1 cellular context compared by ENCODE assay signal in genomic region chr20:62799036-62799435, GRCh38.
A peak's percentile ranks its signal among the peaks of the same experiment; 100 is the strongest.
TF ChIP-seq lines count a peak whose summit lies in the region.

No MANE protein-coding gene starts in this region.

TF ChIP-seq in K562, 482 proteins besides CTCF, POLR2A, EP300 and RAD21:
- TF ChIP-seq ATF1 (CRISPR knock-in tag; IDR thresholded peaks at IDR 0.05) (no peak), ATF1 (tag; IDR thresholded peaks at IDR 0.05) (no peak), ZNF79 (CRISPR knock-in tag; IDR thresholded peaks at IDR 0.05; ENCODE audit: low read depth) (no peak), RBFOX2 (IDR thresholded peaks at IDR 0.05; ENCODE audit: low read depth, low read length) (0 out of 2 replicates have a peak, but pooled peaks have one; percentile 10), BRF2 (IDR thresholded peaks at IDR 0.05; ENCODE audit: borderline replicate concordance, insufficient read depth, insufficient read length) (no peak), TAF15 (IDR thresholded peaks at IDR 0.05; ENCODE audit: low read depth, low read length) (no peak), ZNF699 (CRISPR knock-in tag; IDR thresholded peaks at IDR 0.05; ENCODE audit: insufficient replicate concordance) (no peak), HMG20A (CRISPR knock-in tag; conservative IDR thresholded peaks at IDR 0.05) (no peak)
